In the genomic region with DNA sequence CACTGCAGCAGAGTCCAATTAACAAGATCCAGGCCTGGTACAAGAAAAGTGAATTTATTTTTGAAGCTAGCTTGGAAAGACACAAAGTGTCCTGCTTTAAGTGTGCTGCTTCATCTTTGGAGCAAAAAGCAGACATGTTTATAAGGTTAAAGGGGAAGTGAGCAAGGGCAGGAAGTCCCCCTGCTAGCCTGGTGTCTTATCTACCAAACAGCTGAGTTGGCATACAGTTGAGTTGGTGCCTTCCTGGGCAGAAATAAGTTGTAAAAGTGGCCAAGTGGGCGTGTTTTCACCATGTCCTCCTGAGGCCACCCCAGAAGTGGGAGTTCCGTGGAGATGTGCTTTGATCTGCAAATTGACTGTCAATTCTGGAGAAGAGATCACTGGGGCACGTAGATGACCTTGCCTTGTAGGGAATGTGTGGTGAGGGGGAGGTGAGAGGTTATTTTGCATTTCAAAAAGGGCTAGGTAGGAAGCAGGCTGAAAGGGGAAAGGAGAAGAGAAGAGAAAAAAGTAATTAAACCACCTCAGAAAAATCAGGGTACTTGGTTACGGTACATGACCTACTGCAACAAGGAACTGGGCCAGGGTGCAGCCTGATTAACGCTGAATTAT, we compare ENCODE assay signal across 2 cellular contexts.
TF ChIP-seq lines count a peak whose summit lies in the region.

No MANE protein-coding gene starts in this region.

TF ChIP-seq in GM23338, 12 proteins besides CTCF, POLR2A, EP300 and RAD21:
- 0 out of 2 replicates have a peak, but pooled peaks have one; percentile 35 for TF ChIP-seq NANOG (IDR thresholded peaks at IDR 0.05; ENCODE audit: borderline replicate concordance)
- TF ChIP-seq, protein P1, sequence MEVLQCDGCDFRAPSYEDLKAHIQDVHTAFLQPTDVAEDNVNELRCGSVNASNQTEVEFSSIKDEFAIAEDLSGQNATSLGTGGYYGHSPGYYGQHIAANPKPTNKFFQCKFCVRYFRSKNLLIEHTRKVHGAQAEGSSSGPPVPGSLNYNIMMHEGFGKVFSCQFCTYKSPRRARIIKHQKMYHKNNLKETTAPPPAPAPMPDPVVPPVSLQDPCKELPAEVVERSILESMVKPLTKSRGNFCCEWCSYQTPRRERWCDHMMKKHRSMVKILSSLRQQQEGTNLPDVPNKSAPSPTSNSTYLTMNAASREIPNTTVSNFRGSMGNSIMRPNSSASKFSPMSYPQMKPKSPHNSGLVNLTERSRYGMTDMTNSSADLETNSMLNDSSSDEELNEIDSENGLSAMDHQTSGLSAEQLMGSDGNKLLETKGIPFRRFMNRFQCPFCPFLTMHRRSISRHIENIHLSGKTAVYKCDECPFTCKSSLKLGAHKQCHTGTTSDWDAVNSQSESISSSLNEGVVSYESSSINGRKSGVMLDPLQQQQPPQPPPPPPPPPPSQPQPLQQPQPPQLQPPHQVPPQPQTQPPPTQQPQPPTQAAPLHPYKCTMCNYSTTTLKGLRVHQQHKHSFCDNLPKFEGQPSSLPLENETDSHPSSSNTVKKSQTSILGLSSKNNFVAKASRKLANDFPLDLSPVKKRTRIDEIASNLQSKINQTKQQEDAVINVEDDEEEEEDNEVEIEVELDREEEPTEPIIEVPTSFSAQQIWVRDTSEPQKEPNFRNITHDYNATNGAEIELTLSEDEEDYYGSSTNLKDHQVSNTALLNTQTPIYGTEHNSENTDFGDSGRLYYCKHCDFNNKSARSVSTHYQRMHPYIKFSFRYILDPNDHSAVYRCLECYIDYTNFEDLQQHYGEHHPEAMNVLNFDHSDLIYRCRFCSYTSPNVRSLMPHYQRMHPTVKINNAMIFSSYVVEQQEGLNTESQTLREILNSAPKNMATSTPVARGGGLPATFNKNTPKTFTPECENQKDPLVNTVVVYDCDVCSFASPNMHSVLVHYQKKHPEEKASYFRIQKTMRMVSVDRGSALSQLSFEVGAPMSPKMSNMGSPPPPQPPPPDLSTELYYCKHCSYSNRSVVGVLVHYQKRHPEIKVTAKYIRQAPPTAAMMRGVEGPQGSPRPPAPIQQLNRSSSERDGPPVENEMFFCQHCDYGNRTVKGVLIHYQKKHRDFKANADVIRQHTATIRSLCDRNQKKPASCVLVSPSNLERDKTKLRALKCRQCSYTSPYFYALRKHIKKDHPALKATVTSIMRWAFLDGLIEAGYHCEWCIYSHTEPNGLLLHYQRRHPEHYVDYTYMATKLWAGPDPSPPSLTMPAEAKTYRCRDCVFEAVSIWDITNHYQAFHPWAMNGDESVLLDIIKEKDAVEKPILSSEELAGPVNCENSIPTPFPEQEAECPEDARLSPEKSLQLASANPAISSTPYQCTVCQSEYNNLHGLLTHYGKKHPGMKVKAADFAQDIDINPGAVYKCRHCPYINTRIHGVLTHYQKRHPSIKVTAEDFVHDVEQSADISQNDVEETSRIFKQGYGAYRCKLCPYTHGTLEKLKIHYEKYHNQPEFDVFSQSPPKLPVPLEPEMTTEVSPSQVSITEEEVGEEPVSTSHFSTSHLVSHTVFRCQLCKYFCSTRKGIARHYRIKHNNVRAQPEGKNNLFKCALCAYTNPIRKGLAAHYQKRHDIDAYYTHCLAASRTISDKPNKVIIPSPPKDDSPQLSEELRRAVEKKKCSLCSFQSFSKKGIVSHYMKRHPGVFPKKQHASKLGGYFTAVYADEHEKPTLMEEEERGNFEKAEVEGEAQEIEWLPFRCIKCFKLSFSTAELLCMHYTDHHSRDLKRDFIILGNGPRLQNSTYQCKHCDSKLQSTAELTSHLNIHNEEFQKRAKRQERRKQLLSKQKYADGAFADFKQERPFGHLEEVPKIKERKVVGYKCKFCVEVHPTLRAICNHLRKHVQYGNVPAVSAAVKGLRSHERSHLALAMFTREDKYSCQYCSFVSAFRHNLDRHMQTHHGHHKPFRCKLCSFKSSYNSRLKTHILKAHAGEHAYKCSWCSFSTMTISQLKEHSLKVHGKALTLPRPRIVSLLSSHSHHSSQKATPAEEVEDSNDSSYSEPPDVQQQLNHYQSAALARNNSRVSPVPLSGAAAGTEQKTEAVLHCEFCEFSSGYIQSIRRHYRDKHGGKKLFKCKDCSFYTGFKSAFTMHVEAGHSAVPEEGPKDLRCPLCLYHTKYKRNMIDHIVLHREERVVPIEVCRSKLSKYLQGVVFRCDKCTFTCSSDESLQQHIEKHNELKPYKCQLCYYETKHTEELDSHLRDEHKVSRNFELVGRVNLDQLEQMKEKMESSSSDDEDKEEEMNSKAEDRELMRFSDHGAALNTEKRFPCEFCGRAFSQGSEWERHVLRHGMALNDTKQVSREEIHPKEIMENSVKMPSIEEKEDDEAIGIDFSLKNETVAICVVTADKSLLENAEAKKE (CRISPR knock-in tag; IDR thresholded peaks at IDR 0.05), result peak; percentile 72
- no peak for TF ChIP-seq EZH2 (IDR thresholded peaks at IDR 0.05; ENCODE audit: low read depth, unreplicated experiment)

TF ChIP-seq in endothelial cell of umbilical vein, 7 proteins besides CTCF, POLR2A, EP300 and RAD21:
- TF ChIP-seq EZH2 (IDR thresholded peaks at IDR 0.05; ENCODE audit: borderline replicate concordance, low read depth, low read length, severe bottlenecking) (no peak), GATA2 (IDR thresholded peaks at IDR 0.05; ENCODE audit: insufficient read depth, insufficient read length, low read depth, low read length) (no peak), POLR2AphosphoS5 (IDR thresholded peaks at IDR 0.05; ENCODE audit: insufficient read depth, low read depth, low read length) (no peak), MYC (IDR thresholded peaks at IDR 0.05; ENCODE audit: low read depth, low read length) (no peak), FOS (IDR thresholded peaks at IDR 0.05; ENCODE audit: borderline replicate concordance, insufficient read depth, low read length) (no peak), JUN (IDR thresholded peaks at IDR 0.05; ENCODE audit: borderline replicate concordance, insufficient read depth, insufficient read length, low read depth) (no peak)
- TF ChIP-seq, protein P2, sequence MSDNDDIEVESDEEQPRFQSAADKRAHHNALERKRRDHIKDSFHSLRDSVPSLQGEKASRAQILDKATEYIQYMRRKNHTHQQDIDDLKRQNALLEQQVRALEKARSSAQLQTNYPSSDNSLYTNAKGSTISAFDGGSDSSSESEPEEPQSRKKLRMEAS (IDR thresholded peaks at IDR 0.05; ENCODE audit: insufficient read depth, insufficient read length), result no peak
TF ChIP-seq in endothelial cell of umbilical vein: peak in this region for 0.
